27 cellular contexts compared by ENCODE assay signal in genomic region chr22:23418159-23418788, GRCh38.
DNase-seq lines count a peak whose midpoint lies in the region; ATAC-seq and TF ChIP-seq lines count a peak whose summit lies in the region.
"Had no signal": no experiment of that assay in that cellular context is flagged by ENCODE, and none has a peak within 500 bp of the region (broad histone marks: within the 10 kb centered on the region; RNA-seq: fewer than 3 reads in every experiment).

No MANE protein-coding gene starts in this region.

- H3K79me2 ChIP-seq in SK-N-SH (ENCODE audit: insufficient read depth) (no peaks in the 10 kb centered on the region), hepatocyte (no peaks in the 10 kb centered on the region)

- no peak overlapping the region for H3K4me3 ChIP-seq in SK-N-SH (ENCODE audit: low read depth in 2 of 2, low read length in 1 of 2)
- no peak overlapping the region for H3K4me3 ChIP-seq in hepatocyte
- no peak overlapping the region for H3K4me3 ChIP-seq in stomach
- H3K4me3 ChIP-seq in upper lobe of right lung = no peak overlapping the region
- H3K4me3 ChIP-seq: BLaER1 treated with 17β-estradiol and CSF1 and Interleukin-3, amounts not matched to agents 10 nM and 100 nM had no signal

- no peaks in the 10 kb centered on the region for H3K9me2 ChIP-seq in SK-N-SH
- no peaks in the 10 kb centered on the region for H3K9me2 ChIP-seq in hepatocyte (replicated peaks; ENCODE audit: insufficient read depth)

- intact Hi-C loops in stomach (cut with DNase I; ENCODE audit: low total_unique reads) = no loop called here
- intact Hi-C loops in upper lobe of right lung (cut with DNase I) = no loop called here

- H3K4me3 Mint-ChIP-seq in nephron progenitor cell (no peak overlapping the region), progenitor cell of endocrine pancreas (ENCODE audit: low read depth) (no peak overlapping the region)
- H3K4me3 Mint-ChIP-seq: CD4-positive, alpha-beta memory T cell had no signal

- ATAC-seq in SK-N-SH treated with all-trans-retinoic acid at 6 μM for 48 hours = no peak; the same call in 2 of the 3 replicates
- ATAC-seq in upper lobe of right lung = no peak
- no peak for ATAC-seq in HG02852 (IDR thresholded peaks at IDR 0.05; ENCODE audit: unreplicated experiment)

- POLR2A ChIA-PET in SK-N-SH (lab: Yijun Ruan, JAX) = interaction anchor here (0.9 to 1.1 kb wide), 2 partner anchors 14 to 100 kb away, joined by 3 read pairs; no protein-coding TSS in a partner anchor

- 60% methylated on average over 12 of the region's 12 CpGs for WGBS in SK-N-SH (ENCODE audit: low lambda C conversion rate)
- WGBS in hepatocyte (ENCODE audit: low lambda C conversion rate, missing lambda C conversion rate) = 73% methylated on average over 12 of the region's 12 CpGs
- 74 to 82% (median 76%) methylated on average over 12 of the region's 12 CpGs for WGBS in stomach, 5 donors

- H3K36me3 Mint-ChIP-seq in nephron progenitor cell (ENCODE audit: low read depth) (no peaks in the 10 kb centered on the region), progenitor cell of endocrine pancreas (ENCODE audit: insufficient read depth) (no peaks in the 10 kb centered on the region)
- H3K36me3 Mint-ChIP-seq: CD4-positive, alpha-beta memory T cell had no signal

- H2AFZ ChIP-seq in SK-N-SH (ENCODE audit: low read depth) (no peak overlapping the region), hepatocyte (no peak overlapping the region)

- H3K27me3 Mint-ChIP-seq in nephron progenitor cell (ENCODE audit: low read depth, poor library complexity) (no peaks in the 10 kb centered on the region), progenitor cell of endocrine pancreas (peaks cover 5% of the 10 kb centered on the region)

- no peaks in the 10 kb centered on the region for H3F3A ChIP-seq in SK-N-SH (replicated peaks; ENCODE audit: insufficient read depth)

- H3K4me2 ChIP-seq in SK-N-SH (no peak overlapping the region), hepatocyte (no peak overlapping the region)
- H3K4me2 ChIP-seq: BLaER1 treated with 17β-estradiol and CSF1 and Interleukin-3, amounts not matched to agents 10 nM and 100 nM had no signal

- H4K20me1 ChIP-seq in SK-N-SH (ENCODE audit: insufficient read depth) (no peaks in the 10 kb centered on the region), hepatocyte (ENCODE audit: insufficient read depth, poor library complexity, severe bottlenecking) (no peaks in the 10 kb centered on the region)
- H4K20me1 ChIP-seq: BLaER1 treated with 17β-estradiol and CSF1 and Interleukin-3, amounts not matched to agents 10 nM and 100 nM had no signal

- TF ChIP-seq CTCF in SK-N-SH (IDR thresholded peaks at IDR 0.05) (no peak), hepatocyte (IDR thresholded peaks at IDR 0.05; ENCODE audit: poor library complexity) (no peak), nephron progenitor cell (IDR thresholded peaks at IDR 0.05) (no peak), stomach (IDR thresholded peaks at IDR 0.05) (no peak), upper lobe of right lung (IDR thresholded peaks at IDR 0.05) (no peak), progenitor cell of endocrine pancreas (IDR thresholded peaks at IDR 0.05; ENCODE audit: unreplicated experiment) (no peak)

- H3K27ac Mint-ChIP-seq in nephron progenitor cell (peak overlapping the region; percentile 68), progenitor cell of endocrine pancreas (no peak overlapping the region)

- CTCF ChIA-PET in SK-N-SH (lab: Yijun Ruan, JAX) = interaction anchor here (1.4 to 2.7 kb wide), 2 partner anchors 15 to 33 kb away, joined by 3 to 10 read pairs; no protein-coding TSS in a partner anchor

- H3K4me1 ChIP-seq in SK-N-SH (ENCODE audit: control insufficient read depth in 1 of 2, insufficient read depth in 2 of 2, low read depth in 1 of 2, low read length in 1 of 2) = peaks cover 0 to 10% of the 10 kb centered on the region in 2 experiments; a peak in 1 of 4 replicates
- no peaks in the 10 kb centered on the region for H3K4me1 ChIP-seq in hepatocyte (ENCODE audit: insufficient read depth)
- H3K4me1 ChIP-seq in stomach = no peaks in the 10 kb centered on the region
- no peaks in the 10 kb centered on the region for H3K4me1 ChIP-seq in upper lobe of right lung
- H3K4me1 ChIP-seq: Caco-2 had no signal

- H3K27me3 ChIP-seq in SK-N-SH (ENCODE audit: insufficient read depth) (no peaks in the 10 kb centered on the region), hepatocyte (no peaks in the 10 kb centered on the region), stomach (peaks cover 0 to 29% (median 0%) of the 10 kb centered on the region in 3 donors), upper lobe of right lung (peaks cover 4% of the 10 kb centered on the region)
- H3K27me3 ChIP-seq: BLaER1 treated with 17β-estradiol and CSF1 and Interleukin-3, amounts not matched to agents 10 nM and 100 nM had no signal

- H3K9me3 Mint-ChIP-seq in nephron progenitor cell (no peaks in the 10 kb centered on the region), progenitor cell of endocrine pancreas (ENCODE audit: low read depth) (no peaks in the 10 kb centered on the region)
- H3K9me3 Mint-ChIP-seq: CD4-positive, alpha-beta memory T cell had no signal

- TF ChIP-seq EP300 in SK-N-SH (IDR thresholded peaks at IDR 0.05; ENCODE audit: borderline replicate concordance in 1 of 2, low read depth in 1 of 2, low read length in 1 of 2) = no peak; a peak in 1 of 4 replicates
- TF ChIP-seq EP300 in stomach (IDR thresholded peaks at IDR 0.05) = no peak

- no peak for TF ChIP-seq POLR2A in stomach (IDR thresholded peaks at IDR 0.05)

- H3K36me3 ChIP-seq in SK-N-SH (replicated peaks in 1 of 2; ENCODE audit: control insufficient read depth in 1 of 2, insufficient read depth in 2 of 2, low read length in 1 of 2) (no peaks in the 10 kb centered on the region), hepatocyte (replicated peaks; ENCODE audit: insufficient read depth, low read depth) (no peaks in the 10 kb centered on the region), stomach (no peaks in the 10 kb centered on the region), upper lobe of right lung (no peaks in the 10 kb centered on the region)
- H3K36me3 ChIP-seq: BLaER1 treated with 17β-estradiol and CSF1 and Interleukin-3, amounts not matched to agents 10 nM and 100 nM had no signal

- H3K27ac ChIP-seq in SK-N-SH (ENCODE audit: low read depth in 2 of 2, low read length in 1 of 2) (peak overlapping the region in 1 of 2 experiments; percentile 51; a peak in 2 of 4 replicates), hepatocyte (peak overlapping the region; percentile 59), stomach (no peak overlapping the region), upper lobe of right lung (no peak overlapping the region)
- H3K27ac ChIP-seq: 22Rv1; BLaER1 treated with 17β-estradiol and CSF1 and Interleukin-3, amounts not matched to agents 10 nM and 100 nM; RWPE1 had no signal

- TF ChIP-seq RAD21 in SK-N-SH (IDR thresholded peaks at IDR 0.05; ENCODE audit: low read length) = no peak; the same call in 1 of the 2 replicates

- H3K4me1 Mint-ChIP-seq in nephron progenitor cell = peaks cover 53% of the 10 kb centered on the region
- H3K4me1 Mint-ChIP-seq in progenitor cell of endocrine pancreas (ENCODE audit: low read depth) = peaks cover 4% of the 10 kb centered on the region
- H3K4me1 Mint-ChIP-seq: CD4-positive, alpha-beta memory T cell had no signal

- peak; percentile 64 for DNase-seq in SK-N-SH
- DNase-seq in hepatocyte (ENCODE audit: low spot score) = no peak
- DNase-seq in nephron progenitor cell = no peak
- peak; percentile 17 for DNase-seq in stomach
- DNase-seq in upper lobe of right lung = no peak
- no peak for DNase-seq in progenitor cell of endocrine pancreas (ENCODE audit: low spot score, unreplicated experiment)
- DNase-seq: ACHN; Caco-2; CD4-positive, alpha-beta memory T cell; DMS 273 treated with DMSO at 0.1 percent for 48 hours; DND-41; GOT3; HCEC 1CT; KG1; NCI-H1105; NCI-H146; NCI-H2029 treated with DMSO at 0.1 percent for 48 hours; NCI-H226; NCI-H510A treated with DMSO at 0.1 percent for 48 hours; NCI-H748 treated with DMSO at 0.1 percent for 48 hours; NK-92 treated with Interleukin-12 subunit alpha and Interleukin-12 subunit beta, amount 100 ng/mL, for 24 hours; SHP77 treated with DMSO at 0.1 percent for 48 hours had no signal

- H3K9ac ChIP-seq in SK-N-SH = no peak overlapping the region
- H3K9ac ChIP-seq: BLaER1 treated with 17β-estradiol and CSF1 and Interleukin-3, amounts not matched to agents 10 nM and 100 nM had no signal

- H3K9me3 ChIP-seq in SK-N-SH (no peaks in the 10 kb centered on the region), hepatocyte (ENCODE audit: low read depth) (no peaks in the 10 kb centered on the region), stomach (no peaks in the 10 kb centered on the region), upper lobe of right lung (no peaks in the 10 kb centered on the region)
- H3K9me3 ChIP-seq: BLaER1 treated with 17β-estradiol and CSF1 and Interleukin-3, amounts not matched to agents 10 nM and 100 nM; Caco-2 had no signal

TF ChIP-seq in SK-N-SH, 30 proteins besides CTCF, POLR2A, EP300 and RAD21:
- TF ChIP-seq FOSL2 (IDR thresholded peaks at IDR 0.05; ENCODE audit: borderline replicate concordance, low read depth) (no peak), GATA2 (CRISPR knock-in tag; IDR thresholded peaks at IDR 0.05) (peak; percentile 85), FOXJ3 (CRISPR knock-in tag; IDR thresholded peaks at IDR 0.05) (0 out of 2 replicates have a peak, but pooled peaks have one; percentile 42)

TF ChIP-seq in SK-N-SH treated with all-trans-retinoic acid at 6 μM for 48 hours, 23 proteins besides CTCF, POLR2A, EP300 and RAD21 (continues in another document):
- TF ChIP-seq ISL1 (CRISPR knock-in tag; IDR thresholded peaks at IDR 0.05) (no peak), ESRRG (CRISPR knock-in tag; IDR thresholded peaks at IDR 0.05) (no peak), CSRNP3 (CRISPR knock-in tag; IDR thresholded peaks at IDR 0.05) (no peak), SNAI2 (CRISPR knock-in tag; IDR thresholded peaks at IDR 0.05) (no peak), TCF4 (CRISPR knock-in tag; IDR thresholded peaks at IDR 0.05; ENCODE audit: borderline replicate concordance) (no peak), RARB (CRISPR knock-in tag; IDR thresholded peaks at IDR 0.05) (no peak), BACH2 (CRISPR knock-in tag; IDR thresholded peaks at IDR 0.05; ENCODE audit: borderline replicate concordance) (no peak), PPARA (CRISPR knock-in tag; IDR thresholded peaks at IDR 0.05; ENCODE audit: borderline replicate concordance) (no peak)

Comparison
In these comparisons a context has a peak if more than half of its experiments do, and no peak if none do; other contexts are left out.
1. DNase-seq: peak in SK-N-SH (single experiment) and stomach (single experiment); none in hepatocyte (single experiment), nephron progenitor cell (single experiment), upper lobe of right lung (single experiment) and progenitor cell of endocrine pancreas (single experiment).